Comparison of ENCODE assay signal across 14 cellular contexts in genomic region chr2:55148269-55148668, GRCh38.
DNase-seq lines count a peak whose midpoint lies in the region; ATAC-seq and TF ChIP-seq lines count a peak whose summit lies in the region.
"Had no signal": no experiment of that assay in that cellular context is flagged by ENCODE, and none has a peak within 500 bp of the region (broad histone marks: within the 10 kb centered on the region; RNA-seq: fewer than 3 reads in every experiment).

No MANE protein-coding gene starts in this region.

- no peak for ATAC-seq in activated naive CD8-positive, alpha-beta T cell treated with anti-CD3 and anti-CD28 coated beads, Interleukin-2, amount 50 U/mL, for 24 hours
- ATAC-seq in right cardiac atrium, result no peak
- ATAC-seq: activated CD4-positive, CD25-positive, alpha-beta regulatory T cell treated with anti-CD3 and anti-CD28 coated beads, Interleukin-2, amount 50 U/mL, for 24 hours; left colon; stimulated activated naive CD8-positive, alpha-beta T cell treated with anti-CD3 and anti-CD28 coated beads, Interleukin-15, Interleukin-2, amounts not matched to agents 100 U/mL and 50 U/mL, for 24 hours had no signal

- H3K4me1 ChIP-seq in right cardiac atrium (ENCODE audit: control insufficient read depth, insufficient read depth, low read length), result no peaks in the 10 kb centered on the region

- H3K4me1 Mint-ChIP-seq in activated naive CD8-positive, alpha-beta T cell treated with anti-CD3 and anti-CD28 coated beads, Interleukin-2, amount 50 U/mL, for 24 hours, result peaks cover 3% of the 10 kb centered on the region

- H3K27ac ChIP-seq in skin epidermis, result peak overlapping the region in 12 of 21 experiments; percentile 4 to 75 (median 30)
- no peak overlapping the region for H3K27ac ChIP-seq in right cardiac atrium (ENCODE audit: low read length)
- H3K27ac ChIP-seq: neutrophil, SJCRH30 had no signal

- no peak overlapping the region for H3K27ac Mint-ChIP-seq in activated naive CD8-positive, alpha-beta T cell treated with anti-CD3 and anti-CD28 coated beads, Interleukin-2, amount 50 U/mL, for 24 hours

- peaks cover 2% of the 10 kb centered on the region for H3K9me3 Mint-ChIP-seq in activated naive CD8-positive, alpha-beta T cell treated with anti-CD3 and anti-CD28 coated beads, Interleukin-2, amount 50 U/mL, for 24 hours

- TF ChIP-seq CTCF in choroid plexus epithelial cell (conservative IDR thresholded peaks at IDR 0.05; ENCODE audit: low read depth, low read length), result no peak

- DNase-seq in NCI-H1105 treated with DMSO at 0.1 percent for 48 hours (lab: John Stamatoyannopoulos, UW), result peak; percentile 26
- no peak for DNase-seq in NCI-H1105 (lab: John Stamatoyannopoulos, UW)
- peak; percentile 25 for DNase-seq in NCI-H460 (ENCODE audit: extremely low read depth, low read depth)
- peak; percentile 85 for DNase-seq in choroid plexus epithelial cell (ENCODE audit: low read depth)
- DNase-seq in SKM-1 treated with dmso at 0.1 percent for 144 hours (lab: John Stamatoyannopoulos, UW; ENCODE audit: unreplicated experiment), result no peak
- DNase-seq in activated naive CD8-positive, alpha-beta T cell treated with anti-CD3 and anti-CD28 coated beads, Interleukin-2, amount 50 U/mL, for 24 hours, result no peak
- DNase-seq in right cardiac atrium, result no peak
- DNase-seq: 8988T; left colon; SJCRH30; stimulated activated naive CD8-positive, alpha-beta T cell treated with anti-CD3 and anti-CD28 coated beads, Interleukin-15, Interleukin-2, amounts not matched to agents 100 U/mL and 50 U/mL, for 24 hours had no signal

- no peaks in the 10 kb centered on the region for H3K27me3 ChIP-seq in right cardiac atrium (ENCODE audit: control insufficient read depth, insufficient read depth)
- H3K27me3 ChIP-seq: neutrophil, SJCRH30 had no signal

- 59% methylated on average over 2 of the region's 2 CpGs for WGBS in right cardiac atrium

- H3K9me3 ChIP-seq in right cardiac atrium (ENCODE audit: control insufficient read depth, low read length), result no peaks in the 10 kb centered on the region
- H3K9me3 ChIP-seq: neutrophil had no signal

- intact Hi-C loops in right cardiac atrium (cut with DNase I), result no loop called here

- H3K4me3 Mint-ChIP-seq in activated naive CD8-positive, alpha-beta T cell treated with anti-CD3 and anti-CD28 coated beads, Interleukin-2, amount 50 U/mL, for 24 hours, result no peak overlapping the region

- no peaks in the 10 kb centered on the region for H3K27me3 Mint-ChIP-seq in activated naive CD8-positive, alpha-beta T cell treated with anti-CD3 and anti-CD28 coated beads, Interleukin-2, amount 50 U/mL, for 24 hours

- no peaks in the 10 kb centered on the region for H3K36me3 Mint-ChIP-seq in activated naive CD8-positive, alpha-beta T cell treated with anti-CD3 and anti-CD28 coated beads, Interleukin-2, amount 50 U/mL, for 24 hours (ENCODE audit: low read depth)

- H3K4me3 ChIP-seq in choroid plexus epithelial cell (ENCODE audit: low read depth, low read length) (no peak overlapping the region), skin epidermis (no peak overlapping the region), right cardiac atrium (ENCODE audit: low read length) (no peak overlapping the region)
- H3K4me3 ChIP-seq: SJCRH30 had no signal

Comparison
In these comparisons a context has a peak if more than half of its experiments do, and no peak if none do; other contexts are left out.
1. DNase-seq: peak in NCI-H1105 treated with DMSO at 0.1 percent for 48 hours (single experiment), NCI-H460 (single experiment) and choroid plexus epithelial cell (single experiment); none in NCI-H1105 (single experiment), SKM-1 treated with dmso at 0.1 percent for 144 hours (single experiment), activated naive CD8-positive, alpha-beta T cell treated with anti-CD3 and anti-CD28 coated beads, Interleukin-2, amount 50 U/mL, for 24 hours (single experiment) and right cardiac atrium (0 of 3).